Comparison of ENCODE assay signal across 8 cellular contexts in the genomic region with DNA sequence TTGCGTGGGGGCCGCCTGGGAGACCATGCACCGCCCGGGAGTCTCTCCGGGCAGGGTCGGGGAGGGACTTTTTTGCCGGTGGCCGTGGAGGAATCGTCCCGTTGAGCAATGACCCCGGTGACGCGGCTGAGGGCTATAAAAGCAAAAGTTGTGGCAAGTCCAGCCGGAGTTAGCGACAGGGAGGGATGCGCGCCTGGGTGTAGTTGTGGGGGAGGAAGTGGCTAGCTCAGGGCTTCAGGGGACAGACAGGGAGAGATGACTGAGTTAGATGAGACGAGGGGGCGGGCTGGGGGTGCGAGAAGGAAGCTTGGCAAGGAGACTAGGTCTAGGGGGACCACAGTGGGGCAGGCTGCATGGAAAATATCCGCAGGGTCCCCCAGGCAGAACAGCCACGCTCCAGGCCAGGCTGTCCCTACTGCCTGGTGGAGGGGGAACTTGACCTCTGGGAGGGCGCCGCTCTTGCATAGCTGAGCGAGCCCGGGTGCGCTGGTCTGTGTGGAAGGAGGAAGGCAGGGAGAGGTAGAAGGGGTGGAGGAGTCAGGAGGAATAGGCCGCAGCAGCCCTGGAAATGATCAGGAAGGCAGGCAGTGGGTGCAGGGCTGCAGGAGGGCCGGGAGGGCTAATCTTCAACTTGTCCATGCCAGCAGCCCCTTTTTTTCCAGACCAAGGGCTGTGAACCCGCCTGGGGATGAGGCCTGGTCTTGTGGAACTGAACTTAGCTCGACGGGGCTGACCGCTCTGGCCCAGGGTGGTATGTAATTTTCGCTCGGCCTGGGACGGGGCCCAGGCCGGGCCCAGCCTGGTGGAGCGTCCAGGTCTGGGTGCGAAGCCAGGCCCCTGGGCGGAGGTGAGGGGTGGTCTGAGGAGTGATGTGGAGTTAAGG. TPM values are rescaled to one million over a fixed set of nuclear protein-coding genes. Genes with fewer than 3 reads are reported as not detected.
DNase-seq lines count a peak whose midpoint lies in the region; ATAC-seq and TF ChIP-seq lines count a peak whose summit lies in the region.

A gene (plus strand): TSS at position 166 of the 883 bp plus-strand sequence.

- TF ChIP-seq CTCF in coronary artery (IDR thresholded peaks at IDR 0.05) = no peak
- TF ChIP-seq CTCF in left lung (IDR thresholded peaks at IDR 0.05) = no peak

- peaks cover 31 to 53% of the 10 kb centered on the region in 2 donors for H3K4me1 ChIP-seq in left lung

- DNase-seq in ACHN (peak; percentile 84), GOT3 (lab: John Stamatoyannopoulos, UW) (peak; percentile 87), NCI-H526 (lab: John Stamatoyannopoulos, UW) (peak; percentile 78 to 92), coronary artery (ENCODE audit: low spot score) (peak; percentile 99), left lung (peak; percentile 96), NCI-H146 treated with DMSO at 0.1 percent for 48 hours (lab: John Stamatoyannopoulos, UW; ENCODE audit: unreplicated experiment) (no peak)
- DNase-seq in activated CD4-positive, alpha-beta T cell treated with anti-CD3 and anti-CD28 coated beads, Interleukin-2, amount 50 U/mL, for 1 hour = peak; percentile 89
- peak; percentile 79 for DNase-seq in stimulated activated CD4-positive, alpha-beta T cell treated with anti-CD3 and anti-CD28 coated beads, Interleukin-2, amount 100 ng/mL, for 4 hours (ENCODE audit: low read depth)

- peak within 1 kb of the TSS; percentile 90 for H3K4me3 ChIP-seq in coronary artery
- peak within 1 kb of the TSS; percentile 76 to 80 for H3K4me3 ChIP-seq in left lung

- intact Hi-C loops in left lung (cut with DNase I) = loop anchor here (5.0 kb wide), 2 partner anchors 74 to 79 kb away; a partner anchor contains a TSS

- peaks cover 0 to 39% of the 10 kb centered on the region in 2 donors for H3K36me3 ChIP-seq in left lung

- peak; percentile 13 for ATAC-seq in left lung

- in situ Hi-C loops in ACHN (cut with HindIII; ENCODE audit: low pct_ligation_motif_present, low pct_unique_long_range_greater_than_20kb, low sequenced_read_pairs) = loop anchor here (10.0 kb wide), 1 partner anchor 72 kb away; a partner anchor contains a TSS

- H3K27ac ChIP-seq in coronary artery = peak within 1 kb of the TSS; percentile 99 to 100
- H3K27ac ChIP-seq in left lung = peak within 1 kb of the TSS; percentile 99 to 100

- H3K27me3 ChIP-seq in left lung = no peaks in the 10 kb centered on the region

- no peaks in the 10 kb centered on the region for H3K9me3 ChIP-seq in left lung

RNA-seq across cellular contexts. Expression of the gene that starts here (rescaled TPM):
- total RNA-seq in left lung = 1,000 to 10,000 TPM; 1,146 to 1,441 TPM
